Comparison of ENCODE assay signal across 1 cellular context in the genomic region with DNA sequence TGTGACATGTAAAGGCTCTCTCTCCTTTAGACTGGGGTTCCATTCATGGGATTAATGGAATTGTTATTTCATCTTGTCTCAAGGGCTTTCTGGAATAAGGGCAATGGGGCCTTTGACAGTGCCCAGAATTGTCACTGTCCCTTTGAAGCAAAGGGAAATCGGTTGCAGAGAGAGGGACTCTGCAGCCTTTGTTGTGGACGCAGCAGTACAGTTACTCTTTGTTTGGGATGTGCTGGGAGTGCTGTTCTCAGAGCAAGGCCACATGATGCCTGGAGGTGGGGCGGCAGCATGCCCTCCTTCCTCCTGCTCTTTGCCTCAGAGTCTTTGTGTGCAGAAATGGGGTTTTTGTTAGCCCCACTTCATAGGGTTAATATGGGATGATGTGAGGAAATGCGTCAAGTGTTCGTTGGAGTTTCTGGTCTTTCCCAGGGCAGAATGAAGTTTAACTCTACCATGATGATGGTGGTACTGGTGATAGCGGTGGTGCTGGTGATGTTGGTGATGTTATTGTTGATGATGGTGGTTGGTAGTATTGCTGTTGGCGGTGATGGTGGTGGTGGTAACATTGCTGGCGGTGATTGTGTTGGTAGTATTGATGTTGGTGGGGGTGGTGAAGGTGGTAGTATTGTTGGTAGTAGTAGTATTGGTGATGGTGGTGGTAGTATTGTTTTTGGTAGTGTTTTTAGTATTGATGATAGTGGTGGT.
TF ChIP-seq lines count a peak whose summit lies in the region.

No MANE protein-coding gene starts in this region.

TF ChIP-seq in H1, 55 proteins besides CTCF, POLR2A, EP300 and RAD21 (continued from another document):
- TF ChIP-seq, protein P1, sequence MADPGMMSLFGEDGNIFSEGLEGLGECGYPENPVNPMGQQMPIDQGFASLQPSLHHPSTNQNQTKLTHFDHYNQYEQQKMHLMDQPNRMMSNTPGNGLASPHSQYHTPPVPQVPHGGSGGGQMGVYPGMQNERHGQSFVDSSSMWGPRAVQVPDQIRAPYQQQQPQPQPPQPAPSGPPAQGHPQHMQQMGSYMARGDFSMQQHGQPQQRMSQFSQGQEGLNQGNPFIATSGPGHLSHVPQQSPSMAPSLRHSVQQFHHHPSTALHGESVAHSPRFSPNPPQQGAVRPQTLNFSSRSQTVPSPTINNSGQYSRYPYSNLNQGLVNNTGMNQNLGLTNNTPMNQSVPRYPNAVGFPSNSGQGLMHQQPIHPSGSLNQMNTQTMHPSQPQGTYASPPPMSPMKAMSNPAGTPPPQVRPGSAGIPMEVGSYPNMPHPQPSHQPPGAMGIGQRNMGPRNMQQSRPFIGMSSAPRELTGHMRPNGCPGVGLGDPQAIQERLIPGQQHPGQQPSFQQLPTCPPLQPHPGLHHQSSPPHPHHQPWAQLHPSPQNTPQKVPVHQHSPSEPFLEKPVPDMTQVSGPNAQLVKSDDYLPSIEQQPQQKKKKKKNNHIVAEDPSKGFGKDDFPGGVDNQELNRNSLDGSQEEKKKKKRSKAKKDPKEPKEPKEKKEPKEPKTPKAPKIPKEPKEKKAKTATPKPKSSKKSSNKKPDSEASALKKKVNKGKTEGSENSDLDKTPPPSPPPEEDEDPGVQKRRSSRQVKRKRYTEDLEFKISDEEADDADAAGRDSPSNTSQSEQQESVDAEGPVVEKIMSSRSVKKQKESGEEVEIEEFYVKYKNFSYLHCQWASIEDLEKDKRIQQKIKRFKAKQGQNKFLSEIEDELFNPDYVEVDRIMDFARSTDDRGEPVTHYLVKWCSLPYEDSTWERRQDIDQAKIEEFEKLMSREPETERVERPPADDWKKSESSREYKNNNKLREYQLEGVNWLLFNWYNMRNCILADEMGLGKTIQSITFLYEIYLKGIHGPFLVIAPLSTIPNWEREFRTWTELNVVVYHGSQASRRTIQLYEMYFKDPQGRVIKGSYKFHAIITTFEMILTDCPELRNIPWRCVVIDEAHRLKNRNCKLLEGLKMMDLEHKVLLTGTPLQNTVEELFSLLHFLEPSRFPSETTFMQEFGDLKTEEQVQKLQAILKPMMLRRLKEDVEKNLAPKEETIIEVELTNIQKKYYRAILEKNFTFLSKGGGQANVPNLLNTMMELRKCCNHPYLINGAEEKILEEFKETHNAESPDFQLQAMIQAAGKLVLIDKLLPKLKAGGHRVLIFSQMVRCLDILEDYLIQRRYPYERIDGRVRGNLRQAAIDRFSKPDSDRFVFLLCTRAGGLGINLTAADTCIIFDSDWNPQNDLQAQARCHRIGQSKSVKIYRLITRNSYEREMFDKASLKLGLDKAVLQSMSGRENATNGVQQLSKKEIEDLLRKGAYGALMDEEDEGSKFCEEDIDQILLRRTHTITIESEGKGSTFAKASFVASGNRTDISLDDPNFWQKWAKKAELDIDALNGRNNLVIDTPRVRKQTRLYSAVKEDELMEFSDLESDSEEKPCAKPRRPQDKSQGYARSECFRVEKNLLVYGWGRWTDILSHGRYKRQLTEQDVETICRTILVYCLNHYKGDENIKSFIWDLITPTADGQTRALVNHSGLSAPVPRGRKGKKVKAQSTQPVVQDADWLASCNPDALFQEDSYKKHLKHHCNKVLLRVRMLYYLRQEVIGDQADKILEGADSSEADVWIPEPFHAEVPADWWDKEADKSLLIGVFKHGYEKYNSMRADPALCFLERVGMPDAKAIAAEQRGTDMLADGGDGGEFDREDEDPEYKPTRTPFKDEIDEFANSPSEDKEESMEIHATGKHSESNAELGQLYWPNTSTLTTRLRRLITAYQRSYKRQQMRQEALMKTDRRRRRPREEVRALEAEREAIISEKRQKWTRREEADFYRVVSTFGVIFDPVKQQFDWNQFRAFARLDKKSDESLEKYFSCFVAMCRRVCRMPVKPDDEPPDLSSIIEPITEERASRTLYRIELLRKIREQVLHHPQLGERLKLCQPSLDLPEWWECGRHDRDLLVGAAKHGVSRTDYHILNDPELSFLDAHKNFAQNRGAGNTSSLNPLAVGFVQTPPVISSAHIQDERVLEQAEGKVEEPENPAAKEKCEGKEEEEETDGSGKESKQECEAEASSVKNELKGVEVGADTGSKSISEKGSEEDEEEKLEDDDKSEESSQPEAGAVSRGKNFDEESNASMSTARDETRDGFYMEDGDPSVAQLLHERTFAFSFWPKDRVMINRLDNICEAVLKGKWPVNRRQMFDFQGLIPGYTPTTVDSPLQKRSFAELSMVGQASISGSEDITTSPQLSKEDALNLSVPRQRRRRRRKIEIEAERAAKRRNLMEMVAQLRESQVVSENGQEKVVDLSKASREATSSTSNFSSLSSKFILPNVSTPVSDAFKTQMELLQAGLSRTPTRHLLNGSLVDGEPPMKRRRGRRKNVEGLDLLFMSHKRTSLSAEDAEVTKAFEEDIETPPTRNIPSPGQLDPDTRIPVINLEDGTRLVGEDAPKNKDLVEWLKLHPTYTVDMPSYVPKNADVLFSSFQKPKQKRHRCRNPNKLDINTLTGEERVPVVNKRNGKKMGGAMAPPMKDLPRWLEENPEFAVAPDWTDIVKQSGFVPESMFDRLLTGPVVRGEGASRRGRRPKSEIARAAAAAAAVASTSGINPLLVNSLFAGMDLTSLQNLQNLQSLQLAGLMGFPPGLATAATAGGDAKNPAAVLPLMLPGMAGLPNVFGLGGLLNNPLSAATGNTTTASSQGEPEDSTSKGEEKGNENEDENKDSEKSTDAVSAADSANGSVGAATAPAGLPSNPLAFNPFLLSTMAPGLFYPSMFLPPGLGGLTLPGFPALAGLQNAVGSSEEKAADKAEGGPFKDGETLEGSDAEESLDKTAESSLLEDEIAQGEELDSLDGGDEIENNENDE (IDR thresholded peaks at IDR 0.05; ENCODE audit: insufficient replicate concordance, low read length), result no peak
- TF ChIP-seq TAF7 (optimal IDR thresholded peaks at IDR 0.05; ENCODE audit: borderline replicate concordance, low read depth, low read length), result no peak
- TF ChIP-seq SIN3A (conservative IDR thresholded peaks at IDR 0.05 in 1 of 2, IDR thresholded peaks at IDR 0.05 in 1 of 2; ENCODE audit: low read depth in 1 of 2, low read length in 2 of 2), result no peak
- no peak for TF ChIP-seq HDAC2 (IDR thresholded peaks at IDR 0.05; ENCODE audit: borderline replicate concordance in 1 of 2, low read depth in 2 of 2, low read length in 2 of 2)
- TF ChIP-seq NANOG (IDR thresholded peaks at IDR 0.05; ENCODE audit: insufficient read depth, low read depth, low read length, poor library complexity, severe bottlenecking), result no peak
- TF ChIP-seq RFX5 (IDR thresholded peaks at IDR 0.05; ENCODE audit: borderline replicate concordance, low read depth, low read length), result no peak
- no peak for TF ChIP-seq BCL11A (IDR thresholded peaks at IDR 0.05; ENCODE audit: low read depth in 2 of 2, low read length in 2 of 2)
- TF ChIP-seq, protein P2, sequence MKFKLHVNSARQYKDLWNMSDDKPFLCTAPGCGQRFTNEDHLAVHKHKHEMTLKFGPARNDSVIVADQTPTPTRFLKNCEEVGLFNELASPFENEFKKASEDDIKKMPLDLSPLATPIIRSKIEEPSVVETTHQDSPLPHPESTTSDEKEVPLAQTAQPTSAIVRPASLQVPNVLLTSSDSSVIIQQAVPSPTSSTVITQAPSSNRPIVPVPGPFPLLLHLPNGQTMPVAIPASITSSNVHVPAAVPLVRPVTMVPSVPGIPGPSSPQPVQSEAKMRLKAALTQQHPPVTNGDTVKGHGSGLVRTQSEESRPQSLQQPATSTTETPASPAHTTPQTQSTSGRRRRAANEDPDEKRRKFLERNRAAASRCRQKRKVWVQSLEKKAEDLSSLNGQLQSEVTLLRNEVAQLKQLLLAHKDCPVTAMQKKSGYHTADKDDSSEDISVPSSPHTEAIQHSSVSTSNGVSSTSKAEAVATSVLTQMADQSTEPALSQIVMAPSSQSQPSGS (IDR thresholded peaks at IDR 0.05; ENCODE audit: low read length), result no peak
- no peak for TF ChIP-seq KDM5A (IDR thresholded peaks at IDR 0.05; ENCODE audit: low read length)
- TF ChIP-seq CBX5 (IDR thresholded peaks at IDR 0.05; ENCODE audit: low read depth, low read length), result no peak
